In the genomic region with DNA sequence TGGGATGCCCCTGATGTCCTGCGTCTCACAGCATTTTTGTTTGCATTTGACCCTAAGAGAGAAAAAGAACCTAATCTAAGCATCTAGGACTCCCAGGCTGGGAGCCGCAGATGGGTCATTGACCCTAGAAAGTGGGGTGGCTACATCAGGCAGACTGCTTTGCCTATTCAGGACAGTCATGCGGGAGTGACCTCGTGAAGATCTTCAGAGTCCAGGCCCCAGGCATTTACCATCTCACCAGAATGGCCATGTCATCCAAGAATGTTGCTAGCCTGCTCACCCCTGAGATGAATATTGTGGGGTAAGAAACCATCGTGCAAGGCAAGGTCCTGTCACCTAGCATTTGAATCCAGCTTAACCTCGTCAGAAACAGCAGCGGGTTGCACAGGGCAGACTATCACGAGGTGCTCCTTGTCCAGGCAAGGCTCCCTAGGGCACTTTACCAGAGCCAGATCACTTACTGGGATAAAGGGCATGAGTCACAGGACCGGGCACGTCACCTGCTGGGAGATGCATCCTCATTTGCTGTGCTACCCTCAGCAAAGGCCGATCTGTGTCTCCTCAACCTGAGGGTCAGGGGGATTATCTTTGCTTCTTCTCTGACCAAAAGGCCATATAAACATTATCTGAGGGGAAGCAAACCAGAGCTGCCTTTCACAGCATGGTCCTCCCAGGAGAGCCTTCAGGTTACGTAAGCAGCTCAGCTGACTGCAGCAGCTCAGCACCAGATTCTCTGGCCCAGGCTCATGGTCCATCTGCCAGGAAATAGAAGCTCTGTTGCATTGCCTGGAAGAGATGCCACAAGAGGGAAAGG, we compare ENCODE assay signal across 9 cellular contexts.
DNase-seq lines count a peak whose midpoint lies in the region; TF ChIP-seq lines count a peak whose summit lies in the region.
"Had no signal": no experiment of that assay in that cellular context is flagged by ENCODE, and none has a peak within 500 bp of the region (broad histone marks: within the 10 kb centered on the region; RNA-seq: fewer than 3 reads in every experiment).

No MANE protein-coding gene starts in this region.

- DNase-seq in SIG-M5 treated with dmso at 0.1 percent for 504 hours (lab: John Stamatoyannopoulos, UW; ENCODE audit: unreplicated experiment) (peak; percentile 39), SIG-M5 (lab: John Stamatoyannopoulos, UW) (no peak), epithelial cell of prostate (ENCODE audit: low read depth, low spot score) (peak; percentile 46), midbrain (lab: John Stamatoyannopoulos, UW) (peak; percentile 51), NCI-H774 (lab: John Stamatoyannopoulos, UW) (no peak), GM10248 (ENCODE audit: extremely low spot score) (no peak), GF-D8 (lab: John Stamatoyannopoulos, UW) (no peak), CD14-positive monocyte (ENCODE audit: low spot score) (no peak)
- DNase-seq: activated T-cell treated with anti-CD3 and anti-CD28 coated beads, Interleukin-2, amount 50 U/mL, for 72 hours had no signal

- no peak overlapping the region for H3K27ac Mint-ChIP-seq in CD14-positive monocyte
- H3K27ac Mint-ChIP-seq: activated T-cell treated with anti-CD3 and anti-CD28 coated beads, Interleukin-2, amount 50 U/mL, for 72 hours had no signal

- TF ChIP-seq CTCF in GM10248 (IDR thresholded peaks at IDR 0.05; ENCODE audit: control extremely low read depth, extremely low read depth, low read depth, missing control alignments) (no peak), CD14-positive monocyte (IDR thresholded peaks at IDR 0.05) (no peak)

- no peaks in the 10 kb centered on the region for H3K36me3 Mint-ChIP-seq in CD14-positive monocyte

- no peak overlapping the region for H3K27ac ChIP-seq in epithelial cell of prostate

- intact Hi-C loops in CD14-positive monocyte (cut with micrococcal nuclease): no loop called here

- CTCF ChIA-PET in GM10248 (lab: Yijun Ruan, JAX): no interaction called here

- no peak overlapping the region for H3K4me3 Mint-ChIP-seq in CD14-positive monocyte
- H3K4me3 Mint-ChIP-seq: activated T-cell treated with anti-CD3 and anti-CD28 coated beads, Interleukin-2, amount 50 U/mL, for 72 hours had no signal

- peaks cover 10 to 36% (median 27%) of the 10 kb centered on the region in 3 donors for H3K27me3 Mint-ChIP-seq in CD14-positive monocyte (ENCODE audit: low read depth in 3 of 3)

- no peaks in the 10 kb centered on the region for H3K9me3 Mint-ChIP-seq in CD14-positive monocyte
- H3K9me3 Mint-ChIP-seq: activated T-cell treated with anti-CD3 and anti-CD28 coated beads, Interleukin-2, amount 50 U/mL, for 72 hours had no signal

- peaks cover 4% of the 10 kb centered on the region for H3K4me1 Mint-ChIP-seq in CD14-positive monocyte

- POLR2A ChIA-PET in GM10248 (lab: Yijun Ruan, JAX): no interaction called here

Comparison
In these comparisons a context has a peak if more than half of its experiments do, and no peak if none do; other contexts are left out.
1. DNase-seq: peak in SIG-M5 treated with dmso at 0.1 percent for 504 hours (single experiment), epithelial cell of prostate (single experiment) and midbrain (single experiment); none in SIG-M5 (single experiment), NCI-H774 (single experiment), GM10248 (single experiment), GF-D8 (single experiment) and CD14-positive monocyte (single experiment).